14 cellular contexts compared by ENCODE assay signal in genomic region chr2:162092656-162093556, GRCh38. TPM values are rescaled to one million over a fixed set of nuclear protein-coding genes. Genes with fewer than 3 reads are reported as not detected.
DNase-seq lines count a peak whose midpoint lies in the region; ATAC-seq, FAIRE-seq and TF ChIP-seq lines count a peak whose summit lies in the region.
"Had no signal": no experiment of that assay in that cellular context is flagged by ENCODE, and none has a peak within 500 bp of the region (broad histone marks: within the 10 kb centered on the region; RNA-seq: fewer than 3 reads in every experiment).

No MANE protein-coding gene starts in this region.

- DNase-seq in AG04449 (ENCODE audit: low read depth, low spot score) (peak; percentile 60), MG63 (peak; percentile 87), epithelial cell of esophagus (ENCODE audit: low read depth) (peak; percentile 98), mesenchymal stem cell (peak; percentile 86), germinal center (ENCODE audit: low spot score) (no peak), kidney (no peak)
- no peak for DNase-seq in CD8-positive, alpha-beta memory T cell
- DNase-seq: CD4-positive, alpha-beta T cell; foreskin melanocyte; ovary had no signal

- H3K36me3 Mint-ChIP-seq in CD8-positive, alpha-beta memory T cell = peaks cover 0 to 4% (median 2%) of the 10 kb centered on the region in 3 donors

- TF ChIP-seq CTCF in AG04449 (IDR thresholded peaks at IDR 0.05; ENCODE audit: insufficient read depth, low read length, missing control alignments) = no peak
- no peak for TF ChIP-seq CTCF in epithelial cell of esophagus (IDR thresholded peaks at IDR 0.05; ENCODE audit: insufficient read depth, low read depth, low read length, missing control alignments)
- TF ChIP-seq CTCF in kidney (IDR thresholded peaks at IDR 0.05; ENCODE audit: borderline replicate concordance, extremely low read depth, insufficient read depth) = no peak

- H3K4ac ChIP-seq in mesenchymal stem cell (ENCODE audit: low read depth in 1 of 2, low read length in 2 of 2) = no peak overlapping the region

- H2AK5ac ChIP-seq in mesenchymal stem cell (ENCODE audit: low read length, severe bottlenecking) = no peak overlapping the region

- peak overlapping the region; percentile 83 for H3K9ac ChIP-seq in mesenchymal stem cell (ENCODE audit: low read length)
- H3K9ac ChIP-seq in kidney (ENCODE audit: low read length in 2 of 2) = no peak overlapping the region
- H3K9ac ChIP-seq: KMS-11 had no signal

- peak overlapping the region in 1 of 8 donors; percentile 15 for H3K27ac Mint-ChIP-seq in CD8-positive, alpha-beta memory T cell
- H3K27ac Mint-ChIP-seq: CD4-positive, alpha-beta T cell; stimulated activated naive CD8-positive, alpha-beta T cell treated with anti-CD3 and anti-CD28 coated beads, Interleukin-15, Interleukin-2, amounts not matched to agents 100 ng/mL and 50 ng/mL, for 24 hours had no signal

- ATAC-seq in GM18511 (IDR thresholded peaks at IDR 0.05; ENCODE audit: unreplicated experiment) = no peak

- no peak for FAIRE-seq in kidney (lab: Jason Lieb, UNC)

- no peak overlapping the region for H2AFZ ChIP-seq in mesenchymal stem cell (ENCODE audit: low read depth, low read length)

- H3K4me1 Mint-ChIP-seq in CD8-positive, alpha-beta memory T cell = no peaks in the 10 kb centered on the region

- no peaks in the 10 kb centered on the region for H3K9me3 Mint-ChIP-seq in CD8-positive, alpha-beta memory T cell
- H3K9me3 Mint-ChIP-seq: CD4-positive, alpha-beta T cell; stimulated activated naive CD8-positive, alpha-beta T cell treated with anti-CD3 and anti-CD28 coated beads, Interleukin-15, Interleukin-2, amounts not matched to agents 100 ng/mL and 50 ng/mL, for 24 hours had no signal

- no peak overlapping the region for H2BK120ac ChIP-seq in mesenchymal stem cell (ENCODE audit: low read depth, low read length)

- no peak overlapping the region for H4K91ac ChIP-seq in mesenchymal stem cell (ENCODE audit: low read length)

- H3K36me3 ChIP-seq in MG63 (no peaks in the 10 kb centered on the region), mesenchymal stem cell (ENCODE audit: control insufficient read depth in 1 of 2, insufficient read depth in 2 of 2, low read depth in 1 of 2, low read length in 2 of 2) (no peaks in the 10 kb centered on the region), kidney (ENCODE audit: control insufficient read depth in 1 of 2, insufficient read depth in 2 of 2, low read length in 2 of 2) (no peaks in the 10 kb centered on the region)
- H3K36me3 ChIP-seq in CD8-positive, alpha-beta memory T cell (ENCODE audit: insufficient read depth, low read length) = no peaks in the 10 kb centered on the region
- H3K36me3 ChIP-seq: ovary had no signal

- peak overlapping the region in 1 of 2 experiments; percentile 38 for H3K18ac ChIP-seq in mesenchymal stem cell (ENCODE audit: low read depth in 1 of 2, low read length in 2 of 2)

- no peaks in the 10 kb centered on the region for H3K27me3 ChIP-seq in MG63
- H3K27me3 ChIP-seq in mesenchymal stem cell (ENCODE audit: control insufficient read depth in 1 of 2, insufficient read depth in 1 of 2, low read length in 2 of 2) = no peaks in the 10 kb centered on the region
- no peaks in the 10 kb centered on the region for H3K27me3 ChIP-seq in CD8-positive, alpha-beta memory T cell (ENCODE audit: insufficient read depth, low read length, poor library complexity, severe bottlenecking)
- H3K27me3 ChIP-seq: ovary had no signal

- H3K79me1 ChIP-seq in mesenchymal stem cell (replicated peaks; ENCODE audit: low read length, poor library complexity, severe bottlenecking) = no peaks in the 10 kb centered on the region

- no peak overlapping the region for H2BK12ac ChIP-seq in mesenchymal stem cell (ENCODE audit: low read length in 2 of 2)

- H4K8ac ChIP-seq in mesenchymal stem cell (ENCODE audit: low read length) = no peak overlapping the region

- no peak overlapping the region for H2BK5ac ChIP-seq in mesenchymal stem cell (ENCODE audit: low read depth, low read length, poor library complexity, severe bottlenecking)

- no peak overlapping the region for H3K4me3 ChIP-seq in AG04449 (ENCODE audit: low read depth, low read length)
- no peak overlapping the region for H3K4me3 ChIP-seq in MG63
- no peak overlapping the region for H3K4me3 ChIP-seq in epithelial cell of esophagus (ENCODE audit: low read length)
- no peak overlapping the region for H3K4me3 ChIP-seq in mesenchymal stem cell (ENCODE audit: insufficient read depth in 1 of 2, low read depth in 1 of 2, low read length in 2 of 2)
- no peak overlapping the region for H3K4me3 ChIP-seq in CD8-positive, alpha-beta memory T cell (ENCODE audit: low read length)
- H3K4me3 ChIP-seq in kidney (ENCODE audit: low read length in 2 of 2) = no peak overlapping the region
- H3K4me3 ChIP-seq: ovary had no signal

- H3K23ac ChIP-seq in mesenchymal stem cell (ENCODE audit: low read length in 2 of 2) = no peak overlapping the region

- POLR2A ChIA-PET in AG04449 (lab: Yijun Ruan, JAX) = no interaction called here
- POLR2A ChIA-PET in CD8-positive, alpha-beta memory T cell (lab: Charles Lee) = no interaction called here

- no peaks in the 10 kb centered on the region for H3K27me3 Mint-ChIP-seq in CD8-positive, alpha-beta memory T cell
- H3K27me3 Mint-ChIP-seq: CD4-positive, alpha-beta T cell; stimulated activated naive CD8-positive, alpha-beta T cell treated with anti-CD3 and anti-CD28 coated beads, Interleukin-15, Interleukin-2, amounts not matched to agents 100 ng/mL and 50 ng/mL, for 24 hours had no signal

- H3K9me3 ChIP-seq in MG63 = no peaks in the 10 kb centered on the region
- H3K9me3 ChIP-seq in mesenchymal stem cell (ENCODE audit: control insufficient read depth, low read length) = no peaks in the 10 kb centered on the region
- H3K9me3 ChIP-seq in CD8-positive, alpha-beta memory T cell (ENCODE audit: low read length) = no peaks in the 10 kb centered on the region
- H3K9me3 ChIP-seq in kidney (ENCODE audit: control insufficient read depth in 1 of 2, low read length in 2 of 2) = no peaks in the 10 kb centered on the region
- H3K9me3 ChIP-seq: ovary had no signal

- H3K4me1 ChIP-seq in mesenchymal stem cell (ENCODE audit: control insufficient read depth, insufficient read depth, low read depth, low read length) (peaks cover 3% of the 10 kb centered on the region), kidney (ENCODE audit: control insufficient read depth in 1 of 2, insufficient read depth in 1 of 2, low read depth in 1 of 2, low read length in 2 of 2) (no peaks in the 10 kb centered on the region)
- H3K4me1 ChIP-seq in CD8-positive, alpha-beta memory T cell (ENCODE audit: insufficient read depth, low read length) = no peaks in the 10 kb centered on the region

- no peak overlapping the region for H3K4me2 ChIP-seq in mesenchymal stem cell (ENCODE audit: low read length, poor library complexity, severe bottlenecking)
- H3K4me2 ChIP-seq: KMS-11 had no signal

- no peak overlapping the region for H3K4me3 Mint-ChIP-seq in CD8-positive, alpha-beta memory T cell
- H3K4me3 Mint-ChIP-seq: CD4-positive, alpha-beta T cell; stimulated activated naive CD8-positive, alpha-beta T cell treated with anti-CD3 and anti-CD28 coated beads, Interleukin-15, Interleukin-2, amounts not matched to agents 100 ng/mL and 50 ng/mL, for 24 hours had no signal

- CTCF ChIA-PET in AG04449 (lab: Yijun Ruan, JAX) = interaction anchor here (1.5 kb wide), 1 partner anchor 30 kb away, joined by 4 read pairs; no protein-coding TSS in a partner anchor
- CTCF ChIA-PET in CD8-positive, alpha-beta memory T cell (lab: Charles Lee) = no interaction called here

- peak overlapping the region; percentile 60 for H3K27ac ChIP-seq in mesenchymal stem cell (ENCODE audit: low read length, poor library complexity, severe bottlenecking)
- H3K27ac ChIP-seq in CD8-positive, alpha-beta memory T cell (ENCODE audit: low read depth, low read length) = no peak overlapping the region
- H3K27ac ChIP-seq in kidney (ENCODE audit: low read depth in 2 of 2, low read length in 2 of 2) = no peak overlapping the region
- H3K27ac ChIP-seq: KMS-11, ovary had no signal

- WGBS in mesenchymal stem cell = 50% methylated on average over 7 of the region's 7 CpGs

- no peak overlapping the region for H2BK15ac ChIP-seq in mesenchymal stem cell (ENCODE audit: low read depth, poor library complexity, severe bottlenecking)

- intact Hi-C loops in kidney (cut with DNase I) = no loop called here

- no peak overlapping the region for H3K14ac ChIP-seq in mesenchymal stem cell (ENCODE audit: low read length in 2 of 2)

RNA-seq across cellular contexts. Expression of gene DPP4, which starts 18.9 kb away (rescaled TPM):
- 0.53 and 0.76 TPM in 2 replicates for total RNA-seq in MG63 (2014; rRNA removed; shearing (Covaris generic); ENCODE audit: low replicate concordance)
- polyA plus RNA-seq in mesenchymal stem cell (2013, experiment 1 of 2) = 80.0 TPM
- 82.7 TPM for polyA plus RNA-seq in mesenchymal stem cell (2013, experiment 2 of 2)
- 10 to 100 TPM; 14.6 to 15.4 TPM for total RNA-seq in CD8-positive, alpha-beta memory T cell
- 71.7 TPM for polyA plus RNA-seq in CD8-positive, alpha-beta memory T cell
- 74.8 TPM for total RNA-seq in kidney
- 29.4 TPM for polyA plus RNA-seq in kidney (ENCODE audit: insufficient read depth, low read depth, low replicate concordance)

RNA-seq across cellular contexts. Expression of gene GCG, which starts 59.1 kb away (rescaled TPM):
- total RNA-seq in MG63 (2014; rRNA removed; shearing (Covaris generic); ENCODE audit: low replicate concordance) = not detected in 2 replicates
- not detected for polyA plus RNA-seq in mesenchymal stem cell (2013, experiment 1 of 2)
- polyA plus RNA-seq in mesenchymal stem cell (2013, experiment 2 of 2) = not detected
- total RNA-seq in CD8-positive, alpha-beta memory T cell = not detected
- polyA plus RNA-seq in CD8-positive, alpha-beta memory T cell = not detected
- total RNA-seq in kidney = not detected
- polyA plus RNA-seq in kidney (ENCODE audit: insufficient read depth, low read depth, low replicate concordance) = not detected
- total RNA-seq: CD4-positive, alpha-beta T cell; SK-MEL-5 had no signal
- polyA plus RNA-seq: ovary had no signal

Comparison
In these comparisons a context has a peak if more than half of its experiments do, and no peak if none do; other contexts are left out.
1. DNase-seq: peak in AG04449 (single experiment), MG63 (single experiment), epithelial cell of esophagus (single experiment) and mesenchymal stem cell (single experiment); none in CD8-positive, alpha-beta memory T cell (0 of 5), germinal center (single experiment) and kidney (single experiment).